Comparison of ENCODE assay signal across 8 cellular contexts in genomic region chr5:139668924-139669680, GRCh38. TPM values are rescaled to one million over a fixed set of nuclear protein-coding genes. Genes with fewer than 3 reads are reported as not detected.
DNase-seq lines count a peak whose midpoint lies in the region; ATAC-seq, FAIRE-seq and TF ChIP-seq lines count a peak whose summit lies in the region.

No MANE protein-coding gene starts in this region.

- peak overlapping the region; percentile 90 for H2AFZ ChIP-seq in IMR-90 (replicated peaks; ENCODE audit: low read length, poor library complexity)

- peak overlapping the region; percentile 88 for H2AK9ac ChIP-seq in IMR-90 (replicated peaks; ENCODE audit: low read depth, low read length, poor library complexity)

- DNase-seq in CD14-positive monocyte (ENCODE audit: low spot score) (no peak), IMR-90 (no peak), cerebellar cortex (ENCODE audit: low spot score) (peak; percentile 57), H54 (ENCODE audit: insufficient read length, low spot score) (no peak), NCI-H1105 (lab: John Stamatoyannopoulos, UW) (no peak)
- no peak for DNase-seq in stimulated activated CD4-positive, alpha-beta T cell treated with anti-CD3 and anti-CD28 coated beads, Interleukin-1b, Interleukin-23, amount 100 ng/mL, for 48 hours
- DNase-seq in stimulated activated CD4-positive, alpha-beta T cell treated with anti-CD3 and anti-CD28 coated beads, Interleukin-4, amount 100 ng/mL, for 24 hours: no peak

- BruUV-seq in IMR-90 (replicated peaks; lab: Mats Ljungman, UMichigan): no TSS peak

- WGBS in IMR-90 (ENCODE audit: extremely low coverage in 2 of 2, insufficient read length in 1 of 2), 2 experiments: 80% methylated on average over 3 of the region's 18 CpGs; no CpG with 5 or more reads in 1 of the 2 experiments

- peaks cover 70% of the 10 kb centered on the region for H3K4me1 Mint-ChIP-seq in CD14-positive monocyte
- peaks cover 67% of the 10 kb centered on the region for H3K4me1 Mint-ChIP-seq in nephron

- H4K20me1 ChIP-seq in IMR-90 (ENCODE audit: insufficient read depth, low read length): peaks cover 14% of the 10 kb centered on the region

- H2BK5ac ChIP-seq in IMR-90 (ENCODE audit: low read depth, low read length, poor library complexity, severe bottlenecking): peak overlapping the region; percentile 87

- TF ChIP-seq CTCF in CD14-positive monocyte (IDR thresholded peaks at IDR 0.05) (no peak), IMR-90 (conservative IDR thresholded peaks at IDR 0.05; ENCODE audit: low read depth, low read length) (no peak), nephron (IDR thresholded peaks at IDR 0.05; ENCODE audit: unreplicated experiment in 3 of 3) (no peak)

- H3K79me1 ChIP-seq in IMR-90 (ENCODE audit: low read depth in 1 of 2, low read length in 2 of 2): peaks cover 28 to 88% of the 10 kb centered on the region in 2 experiments

- H3K27ac Mint-ChIP-seq in CD14-positive monocyte (peak overlapping the region in 5 of 7 donors; percentile 18 to 96 (median 71)), nephron (peak overlapping the region; percentile 95 to 99 (median 96))

- H3K9ac ChIP-seq in IMR-90 (ENCODE audit: low read depth, low read length): peak overlapping the region; percentile 80

- no peak for FAIRE-seq in H54 (lab: Jason Lieb, UNC)

- peak overlapping the region; percentile 76 for H3K14ac ChIP-seq in IMR-90 (replicated peaks; ENCODE audit: low read depth, low read length)

- H3K56ac ChIP-seq in IMR-90 (ENCODE audit: extremely low read depth, insufficient read depth, low read length): peak overlapping the region; percentile 90; the same call in 1 of the 2 replicates

- peak overlapping the region; percentile 42; the same call in 2 of the 3 replicates for H2BK15ac ChIP-seq in IMR-90 (ENCODE audit: low read depth, low read length)

- no peak for TF ChIP-seq RAD21 in IMR-90 (IDR thresholded peaks at IDR 0.05; ENCODE audit: low read length)

- peaks cover 27% of the 10 kb centered on the region for H3K4me1 ChIP-seq in IMR-90 (ENCODE audit: control insufficient read depth, insufficient read depth, low read length)

- peaks cover 3% of the 10 kb centered on the region; the same call in 1 of the 2 replicates for H3K36me3 ChIP-seq in IMR-90 (ENCODE audit: control insufficient read depth, insufficient read depth, low read length)

- H4K91ac ChIP-seq in IMR-90 (ENCODE audit: insufficient read depth, low read depth, low read length): peak overlapping the region; percentile 96

- TF ChIP-seq POLR2A in IMR-90 (IDR thresholded peaks at IDR 0.05; ENCODE audit: low read depth, low read length): no peak
- no peak for TF ChIP-seq POLR2A in H54 (IDR thresholded peaks at IDR 0.05; ENCODE audit: low read depth, low read length)

- no peak overlapping the region for H3K4me3 ChIP-seq in IMR-90 (ENCODE audit: insufficient read depth, low read depth, low read length)

- peak overlapping the region; percentile 93 for H2AK5ac ChIP-seq in IMR-90 (ENCODE audit: low read depth, low read length)

- POLR2A ChIA-PET in IMR-90 (lab: Charles Lee; ENCODE audit: unreplicated experiment): no interaction called here

- H4K8ac ChIP-seq in IMR-90 (ENCODE audit: low read depth in 2 of 2, low read length in 2 of 2): peak overlapping the region; percentile 87 to 94

- H3K9me1 ChIP-seq in IMR-90 (ENCODE audit: insufficient read depth, low read length): peaks cover 22% of the 10 kb centered on the region

- no peaks in the 10 kb centered on the region for H3K9me3 ChIP-seq in IMR-90 (ENCODE audit: control insufficient read depth, insufficient read depth, low read length)

- H3K18ac ChIP-seq in IMR-90 (ENCODE audit: low read depth, low read length): peak overlapping the region; percentile 84

- dilution Hi-C loops in IMR-90 (cut with HindIII; ENCODE audit: low sequenced_read_pairs, unreplicated experiment): no loop called here

- CTCF ChIA-PET in IMR-90 (lab: Yijun Ruan, JAX): no interaction called here

- peak overlapping the region; percentile 89 for H3K4ac ChIP-seq in IMR-90 (ENCODE audit: low read depth, low read length)

- peak overlapping the region; percentile 12; the same call in 1 of the 2 replicates for H2BK20ac ChIP-seq in IMR-90 (ENCODE audit: low read depth, low read length)

- H3K9me3 Mint-ChIP-seq in CD14-positive monocyte (peaks cover 0 to 2% (median 0%) of the 10 kb centered on the region in 7 donors), nephron (no peaks in the 10 kb centered on the region)

- H3K27ac ChIP-seq in IMR-90 (ENCODE audit: insufficient read depth, low read length): peak overlapping the region; percentile 90

- intact Hi-C loops in CD14-positive monocyte (cut with micrococcal nuclease): no loop called here
- intact Hi-C loops in IMR-90 (cut with micrococcal nuclease): no loop called here

- no peaks in the 10 kb centered on the region for H3K27me3 ChIP-seq in IMR-90 (ENCODE audit: control insufficient read depth, insufficient read depth, low read length)

- peak overlapping the region; percentile 96 for H4K5ac ChIP-seq in IMR-90 (ENCODE audit: low read depth, low read length)

- no peak for ATAC-seq in IMR-90 (ENCODE audit: low read depth)

- in situ Hi-C loops in IMR-90 (cut with MboI; ENCODE audit: low sequenced_read_pairs): no loop called here

- peak overlapping the region; percentile 86 for H3K23ac ChIP-seq in IMR-90 (ENCODE audit: low read depth, low read length)

- H3K27me3 Mint-ChIP-seq in CD14-positive monocyte (ENCODE audit: low read depth in 3 of 3): peaks cover 14 to 36% (median 24%) of the 10 kb centered on the region in 3 donors
- no peaks in the 10 kb centered on the region for H3K27me3 Mint-ChIP-seq in nephron (ENCODE audit: low read depth)

- H3K36me3 Mint-ChIP-seq in CD14-positive monocyte: peaks cover 22 to 23% of the 10 kb centered on the region in 2 donors
- no peaks in the 10 kb centered on the region for H3K36me3 Mint-ChIP-seq in nephron (ENCODE audit: low read depth)

- H3K4me3 Mint-ChIP-seq in CD14-positive monocyte (peak overlapping the region; percentile 81 to 91), nephron (peak overlapping the region; percentile 40 to 80 (median 75))

- peak overlapping the region; percentile 82 for H2BK120ac ChIP-seq in IMR-90 (ENCODE audit: low read depth, low read length)

- H3K4me2 ChIP-seq in IMR-90 (ENCODE audit: low read depth, low read length): peak overlapping the region; percentile 68

TF ChIP-seq in IMR-90, 13 proteins besides CTCF, POLR2A, EP300 and RAD21:
- no peak for TF ChIP-seq MAFK (IDR thresholded peaks at IDR 0.05; ENCODE audit: low read depth, low read length)
- TF ChIP-seq CEBPB (IDR thresholded peaks at IDR 0.05; ENCODE audit: low read depth, low read length): no peak

RNA-seq across cellular contexts. Expression of gene CXXC5, which starts 21.0 kb away (rescaled TPM):
- polyA plus RNA-seq in CD14-positive monocyte (10 to 100 TPM; 33.7 to 37.2 TPM), IMR-90 (2012; rRNA removed) (35.7 and 38.8 TPM in 2 replicates)
- total RNA-seq in IMR-90 (2012; rRNA removed): 24.9 and 30.8 TPM in 2 replicates
- polyA plus RNA-seq in IMR-90 (2012; cell fraction: cytosol; rRNA removed): 34.7 and 72.2 TPM in 2 replicates
- polyA plus RNA-seq in IMR-90 (2012; cell fraction: nucleus; rRNA removed; ENCODE audit: low replicate concordance): 24.5 and 60.8 TPM in 2 replicates
